Comparison of ENCODE assay signal across 8 cellular contexts in genomic region chr2:41840702-41841551, GRCh38.
DNase-seq lines count a peak whose midpoint lies in the region; ATAC-seq, FAIRE-seq and TF ChIP-seq lines count a peak whose summit lies in the region.

No MANE protein-coding gene starts in this region.

- H3K27me3 ChIP-seq in HUES64 (ENCODE audit: insufficient read depth, low read length): peaks cover 48% of the 10 kb centered on the region; the same call in 1 of the 2 replicates
- H3K27me3 ChIP-seq in OCI-LY1 (ENCODE audit: insufficient read depth, low read length): no peaks in the 10 kb centered on the region

- H3K4me3 ChIP-seq in HUES64 (ENCODE audit: low read length) (peak overlapping the region; percentile 77), OCI-LY1 (ENCODE audit: low read depth, low read length, poor library complexity, severe bottlenecking) (peak overlapping the region; percentile 31), epithelial cell of proximal tubule (ENCODE audit: low read depth, low read length) (peak overlapping the region; percentile 78)

- FAIRE-seq in D721Med (lab: Jason Lieb, UNC): peak; percentile 67

- no peak overlapping the region for H2AFZ ChIP-seq in OCI-LY1 (ENCODE audit: low read length)

- H3F3A ChIP-seq in OCI-LY1 (ENCODE audit: insufficient read depth, low read length): no peaks in the 10 kb centered on the region

- no peaks in the 10 kb centered on the region for H4K20me1 ChIP-seq in OCI-LY1 (ENCODE audit: insufficient read depth, low read length)

- under 1% methylated on average over 48 of the region's 48 CpGs for WGBS in HUES64

- H3K36me3 ChIP-seq in HUES64 (ENCODE audit: insufficient read depth, low read length) (no peaks in the 10 kb centered on the region), OCI-LY1 (ENCODE audit: insufficient read depth, low read length) (no peaks in the 10 kb centered on the region)

- DNase-seq in D721Med (ENCODE audit: insufficient read length, low spot score) (peak; percentile 74), activated T-cell treated with anti-CD3 and anti-CD28 coated beads for 48 hours (ENCODE audit: low read depth) (peak; percentile 93), epithelial cell of proximal tubule (ENCODE audit: low read depth) (peak; percentile 83), mucosa of gallbladder (ENCODE audit: low spot score) (peak; percentile 98)
- DNase-seq in stimulated activated CD8-positive, alpha-beta memory T cell treated with anti-CD3 and anti-CD28 coated beads, Interleukin-4, amount 100 ng/mL, for 4 hours (ENCODE audit: low read depth in 2 of 2, low spot score in 1 of 2): peak; percentile 91 to 93

- ATAC-seq in GM21447 (IDR thresholded peaks at IDR 0.05; ENCODE audit: unreplicated experiment): peak; percentile 100

- peaks cover 4% of the 10 kb centered on the region; the same call in 1 of the 2 replicates for H3K4me1 ChIP-seq in HUES64 (ENCODE audit: insufficient read depth, low read length)
- no peaks in the 10 kb centered on the region for H3K4me1 ChIP-seq in OCI-LY1 (ENCODE audit: insufficient read depth, low read length, severe bottlenecking)

- H3K79me2 ChIP-seq in OCI-LY1 (ENCODE audit: insufficient read depth, low read length): no peaks in the 10 kb centered on the region

- H3K9me2 ChIP-seq in OCI-LY1 (ENCODE audit: low read depth, low read length): no peaks in the 10 kb centered on the region

- peak overlapping the region; percentile 37; the same call in 1 of the 2 replicates for H3K4me2 ChIP-seq in OCI-LY1 (ENCODE audit: low read length)

- peak; percentile 96 for TF ChIP-seq CTCF in D721Med (IDR thresholded peaks at IDR 0.05; ENCODE audit: insufficient read depth, missing control alignments)
- TF ChIP-seq CTCF in OCI-LY1 (IDR thresholded peaks at IDR 0.05; ENCODE audit: low read length): peak; percentile 73
- peak; percentile 100 for TF ChIP-seq CTCF in epithelial cell of proximal tubule (conservative IDR thresholded peaks at IDR 0.05; ENCODE audit: low read depth, low read length)

- H3K9ac ChIP-seq in HUES64 (ENCODE audit: low read depth, low read length): peak overlapping the region; percentile 62
- H3K9ac ChIP-seq in OCI-LY1 (ENCODE audit: low read length): no peak overlapping the region

- H3K27ac ChIP-seq in HUES64 (ENCODE audit: low read depth, low read length) (no peak overlapping the region), OCI-LY1 (ENCODE audit: low read depth, low read length, poor library complexity, severe bottlenecking) (no peak overlapping the region)

- no peaks in the 10 kb centered on the region for H3K9me3 ChIP-seq in HUES64 (ENCODE audit: insufficient read depth, low read depth, low read length)
- no peaks in the 10 kb centered on the region for H3K9me3 ChIP-seq in OCI-LY1 (ENCODE audit: low read length)
